In the genomic region with DNA sequence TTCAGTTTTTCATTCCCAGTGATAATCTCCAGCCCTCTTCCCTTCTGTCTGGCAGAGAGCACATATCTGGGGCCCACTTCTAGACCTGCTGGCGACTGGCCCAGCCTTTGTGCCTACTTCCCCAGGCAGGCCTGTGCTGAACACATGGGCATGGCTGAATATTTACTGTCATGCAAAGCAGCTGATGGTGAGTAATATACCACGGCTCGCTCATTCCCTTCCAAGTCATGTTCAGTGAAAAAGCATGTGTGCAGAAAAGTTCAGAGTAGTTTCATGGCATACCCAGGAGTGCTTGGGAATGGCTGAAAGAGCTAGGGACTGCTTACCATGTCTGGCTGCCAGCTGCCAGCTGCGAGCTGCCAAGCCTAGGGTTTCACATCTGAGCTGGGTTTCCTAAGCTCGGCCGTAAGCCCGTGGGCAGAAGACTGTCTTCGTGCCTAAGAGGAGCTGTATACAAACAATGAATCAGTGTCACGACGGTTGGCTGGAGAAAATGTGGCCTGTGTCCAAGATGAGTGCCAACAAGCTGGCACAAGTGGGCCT, we compare ENCODE assay signal across 11 cellular contexts.
DNase-seq lines count a peak whose midpoint lies in the region; ATAC-seq, FAIRE-seq and TF ChIP-seq lines count a peak whose summit lies in the region.
"Had no signal": no experiment of that assay in that cellular context is flagged by ENCODE, and none has a peak within 500 bp of the region (broad histone marks: within the 10 kb centered on the region; RNA-seq: fewer than 3 reads in every experiment).

No MANE protein-coding gene starts in this region.

- H4K12ac ChIP-seq in trophoblast cell (ENCODE audit: low read depth, low read length) = no peak overlapping the region

- intact Hi-C loops in right cardiac atrium (cut with DNase I) = no loop called here

- no peak overlapping the region for H3K4me3 Mint-ChIP-seq in mesothelial cell of epicardium
- H3K4me3 Mint-ChIP-seq: activated naive CD4-positive, alpha-beta T cell treated with anti-CD3 and anti-CD28 coated beads, Interleukin-2, amount 10 ng/mL, durations not matched to agents 7 days and 5 days; T-helper 2 cell treated with Interferon-gamma antibody and Interleukin-4, amounts not matched to agents 5 μg/mL and 100 μg/mL, for 36 hours had no signal

- in situ Hi-C loops in astrocyte of the spinal cord (cut with HindIII; ENCODE audit: low sequenced_read_pairs) = no loop called here

- DNase-seq in AG04449 (ENCODE audit: low read depth, low spot score) = peak; percentile 14
- no peak for DNase-seq in HTR-8/SVneo (ENCODE audit: insufficient read length, low spot score)
- peak; percentile 17 for DNase-seq in astrocyte of the spinal cord (ENCODE audit: low read depth, low spot score)
- DNase-seq in right cardiac atrium = peak in 2 of 3 donors; percentile 53 to 58
- no peak for DNase-seq in stimulated activated CD4-positive, alpha-beta T cell treated with anti-CD3 and anti-CD28 coated beads, Interleukin-12 subunit alpha, Interleukin-12 subunit beta, amount 100 ng/mL, for 4 hours
- DNase-seq in mesothelial cell of epicardium (ENCODE audit: low spot score in 2 of 2, unreplicated experiment in 2 of 2) = no peak
- DNase-seq in trophoblast cell = no peak
- DNase-seq in NCI-H146 (lab: John Stamatoyannopoulos, UW) = no peak
- DNase-seq: activated naive CD4-positive, alpha-beta T cell treated with anti-CD3 and anti-CD28 coated beads, Interleukin-2, amount 10 ng/mL, durations not matched to agents 7 days and 5 days; NCI-H1417 had no signal

- CTCF ChIA-PET in AG04449 (lab: Yijun Ruan, JAX) = no interaction called here

- H3K4me1 ChIP-seq in right cardiac atrium (ENCODE audit: control insufficient read depth, insufficient read depth, low read length) (no peaks in the 10 kb centered on the region), trophoblast cell (ENCODE audit: control insufficient read depth in 1 of 2, insufficient read depth in 2 of 2, low read length in 2 of 2) (no peaks in the 10 kb centered on the region)

- TF ChIP-seq CTCF in AG04449 (IDR thresholded peaks at IDR 0.05; ENCODE audit: insufficient read depth, low read length, missing control alignments) = no peak
- TF ChIP-seq CTCF in astrocyte of the spinal cord (IDR thresholded peaks at IDR 0.05; ENCODE audit: low read depth, low read length) = no peak
- TF ChIP-seq CTCF in mesothelial cell of epicardium (IDR thresholded peaks at IDR 0.05; ENCODE audit: unreplicated experiment) = no peak

- H2BK12ac ChIP-seq in trophoblast cell (ENCODE audit: low read length) = no peak overlapping the region

- H4K8ac ChIP-seq in trophoblast cell (ENCODE audit: low read depth, low read length) = no peak overlapping the region

- H2BK120ac ChIP-seq in trophoblast cell (ENCODE audit: insufficient read depth, low read length, poor library complexity) = no peak overlapping the region

- peaks cover 1% of the 10 kb centered on the region for H3K27me3 Mint-ChIP-seq in mesothelial cell of epicardium (ENCODE audit: low read depth)

- no peak overlapping the region for H2AFZ ChIP-seq in trophoblast cell (ENCODE audit: insufficient read depth, low read length, poor library complexity)

- H3K27ac ChIP-seq in right cardiac atrium (ENCODE audit: low read length) (no peak overlapping the region), trophoblast cell (ENCODE audit: low read depth, low read length) (no peak overlapping the region)

- 64% methylated on average over 10 of the region's 10 CpGs for WGBS in right cardiac atrium
- no CpG with 5 or more reads among the region's 10 CpGs for WGBS in trophoblast cell (ENCODE audit: extremely low coverage, insufficient coverage, insufficient read length)

- ATAC-seq in right cardiac atrium = peak; percentile 57 to 67

- no peak overlapping the region for H2BK5ac ChIP-seq in trophoblast cell (ENCODE audit: low read depth, low read length, poor library complexity)

- H3K4me1 Mint-ChIP-seq in mesothelial cell of epicardium = no peaks in the 10 kb centered on the region
- H3K4me1 Mint-ChIP-seq: activated naive CD4-positive, alpha-beta T cell treated with anti-CD3 and anti-CD28 coated beads, Interleukin-2, amount 10 ng/mL, durations not matched to agents 7 days and 5 days had no signal

- no peaks in the 10 kb centered on the region for H3K27me3 ChIP-seq in right cardiac atrium (ENCODE audit: control insufficient read depth, insufficient read depth)
- no peaks in the 10 kb centered on the region for H3K27me3 ChIP-seq in trophoblast cell (ENCODE audit: insufficient read depth, low read length)

- no peak overlapping the region for H4K91ac ChIP-seq in trophoblast cell (ENCODE audit: low read depth, low read length)

- H3K79me1 ChIP-seq in trophoblast cell (ENCODE audit: low read length) = no peaks in the 10 kb centered on the region

- no peak overlapping the region for H3K18ac ChIP-seq in trophoblast cell (ENCODE audit: low read length)

- no peak overlapping the region for H3K14ac ChIP-seq in trophoblast cell (ENCODE audit: low read length)

- H3K9me3 ChIP-seq in right cardiac atrium (ENCODE audit: control insufficient read depth, low read length) (peaks cover 2% of the 10 kb centered on the region), trophoblast cell (ENCODE audit: insufficient read depth, low read depth, low read length) (peaks cover 4% of the 10 kb centered on the region)

- peak; percentile 78 for FAIRE-seq in HTR-8/SVneo (lab: Jason Lieb, UNC)

- no peak overlapping the region for H3K4ac ChIP-seq in trophoblast cell (ENCODE audit: low read depth, low read length)

- H3K9me3 Mint-ChIP-seq in mesothelial cell of epicardium = peaks cover 8% of the 10 kb centered on the region
- H3K9me3 Mint-ChIP-seq: activated naive CD4-positive, alpha-beta T cell treated with anti-CD3 and anti-CD28 coated beads, Interleukin-2, amount 10 ng/mL, durations not matched to agents 7 days and 5 days; T-helper 2 cell treated with Interferon-gamma antibody and Interleukin-4, amounts not matched to agents 5 μg/mL and 100 μg/mL, for 36 hours had no signal

- H2AK5ac ChIP-seq in trophoblast cell (ENCODE audit: low read length) = no peak overlapping the region

- no peaks in the 10 kb centered on the region for H3K79me2 ChIP-seq in trophoblast cell (ENCODE audit: control insufficient read depth, insufficient read depth, low read length, poor library complexity)

- H3K36me3 Mint-ChIP-seq in mesothelial cell of epicardium = no peaks in the 10 kb centered on the region
- H3K36me3 Mint-ChIP-seq: activated naive CD4-positive, alpha-beta T cell treated with anti-CD3 and anti-CD28 coated beads, Interleukin-2, amount 10 ng/mL, durations not matched to agents 7 days and 5 days had no signal

- H3K36me3 ChIP-seq in trophoblast cell (ENCODE audit: control insufficient read depth in 1 of 2, insufficient read depth in 2 of 2, low read length in 2 of 2) = no peaks in the 10 kb centered on the region

- POLR2A ChIA-PET in AG04449 (lab: Yijun Ruan, JAX) = no interaction called here

- H3K9ac ChIP-seq in trophoblast cell (ENCODE audit: low read length) = no peak overlapping the region

- H3K4me3 ChIP-seq in AG04449 (ENCODE audit: low read depth, low read length) = no peak overlapping the region
- no peak overlapping the region for H3K4me3 ChIP-seq in astrocyte of the spinal cord (ENCODE audit: low read depth, low read length)
- no peak overlapping the region for H3K4me3 ChIP-seq in right cardiac atrium (ENCODE audit: low read length)
- H3K4me3 ChIP-seq in trophoblast cell (ENCODE audit: low read depth, low read length) = no peak overlapping the region

- H3K4me2 ChIP-seq in trophoblast cell (ENCODE audit: low read length) = no peak overlapping the region

- H3K27ac Mint-ChIP-seq in mesothelial cell of epicardium = no peak overlapping the region
- H3K27ac Mint-ChIP-seq: activated naive CD4-positive, alpha-beta T cell treated with anti-CD3 and anti-CD28 coated beads, Interleukin-2, amount 10 ng/mL, durations not matched to agents 7 days and 5 days; T-helper 2 cell treated with Interferon-gamma antibody and Interleukin-4, amounts not matched to agents 5 μg/mL and 100 μg/mL, for 36 hours had no signal

- no peak overlapping the region for H3K23ac ChIP-seq in trophoblast cell (ENCODE audit: low read length)

Comparison
In these comparisons a context has a peak if more than half of its experiments do, and no peak if none do; other contexts are left out.
1. DNase-seq: peak in AG04449 (single experiment), astrocyte of the spinal cord (single experiment) and right cardiac atrium (2 of 3); none in HTR-8/SVneo (single experiment), stimulated activated CD4-positive, alpha-beta T cell treated with anti-CD3 and anti-CD28 coated beads, Interleukin-12 subunit alpha, Interleukin-12 subunit beta, amount 100 ng/mL, for 4 hours (single experiment), mesothelial cell of epicardium (0 of 2), trophoblast cell (0 of 2) and NCI-H146 (single experiment).